ENCODE assay signal across 34 cellular contexts in genomic region chr17:34070712-34071111, GRCh38.
DNase-seq lines count a peak whose midpoint lies in the region; ATAC-seq and TF ChIP-seq lines count a peak whose summit lies in the region.
"Had no signal": no experiment of that assay in that cellular context is flagged by ENCODE, and none has a peak within 500 bp of the region (broad histone marks: within the 10 kb centered on the region; RNA-seq: fewer than 3 reads in every experiment).

No MANE protein-coding gene starts in this region.

- H3K27ac ChIP-seq in H9 (ENCODE audit: insufficient read length, low read depth, low read length) (no peak overlapping the region), esophagus muscularis mucosa (replicated peaks in 1 of 4) (no peak overlapping the region), vagina (no peak overlapping the region)
- H3K27ac ChIP-seq: 22Rv1; A549; BLaER1; BLaER1 treated with 17β-estradiol and CSF1 and Interleukin-3, amounts not matched to agents 10 nM and 100 nM; C4-2B had no signal

- H2BK15ac ChIP-seq in H9 (ENCODE audit: low read depth, low read length) = no peak overlapping the region; the same call in 1 of the 2 replicates

- H3K4me3 Mint-ChIP-seq in H9 (no peak overlapping the region), progenitor cell of endocrine pancreas (ENCODE audit: low read depth) (no peak overlapping the region)
- H3K4me3 Mint-ChIP-seq: B cell; CD14-positive monocyte; CD4-positive, alpha-beta memory T cell; CD4-positive, alpha-beta T cell; CD4-positive, CD25-positive, alpha-beta regulatory T cell; CD8-positive, alpha-beta memory T cell; CD8-positive, alpha-beta T cell had no signal

- no peak overlapping the region for H2BK20ac ChIP-seq in H9 (ENCODE audit: low read depth, low read length, poor library complexity, severe bottlenecking)

- H4K91ac ChIP-seq in H9 (ENCODE audit: insufficient read length, low read depth, low read length) = no peak overlapping the region

- no peak overlapping the region for H3T11ph ChIP-seq in H9 (ENCODE audit: low read length)

- no peaks in the 10 kb centered on the region for H3K36me3 ChIP-seq in esophagus muscularis mucosa
- no peaks in the 10 kb centered on the region for H3K36me3 ChIP-seq in vagina
- H3K36me3 ChIP-seq: BE2C; BLaER1; BLaER1 treated with 17β-estradiol and CSF1 and Interleukin-3, amounts not matched to agents 10 nM and 100 nM had no signal

- TF ChIP-seq CTCF in H9 (conservative IDR thresholded peaks at IDR 0.05) (no peak), esophagus muscularis mucosa (IDR thresholded peaks at IDR 0.05) (no peak), vagina (IDR thresholded peaks at IDR 0.05) (no peak), progenitor cell of endocrine pancreas (IDR thresholded peaks at IDR 0.05; ENCODE audit: unreplicated experiment) (no peak)

- H3K9me3 ChIP-seq in H9 (ENCODE audit: control insufficient read depth, low read depth, low read length) = no peaks in the 10 kb centered on the region
- peaks cover 0 to 3% (median 0%) of the 10 kb centered on the region in 4 donors for H3K9me3 ChIP-seq in esophagus muscularis mucosa
- H3K9me3 ChIP-seq in vagina = no peaks in the 10 kb centered on the region
- H3K9me3 ChIP-seq: BE2C, Caco-2 had no signal

- H3K14ac ChIP-seq in H9 (ENCODE audit: insufficient read depth, low read length) = 0 out of 2 replicates have a peak overlapping the region, but pooled peaks have one; percentile 22

- H3K4me3 ChIP-seq in esophagus muscularis mucosa = no peak overlapping the region
- no peak overlapping the region for H3K4me3 ChIP-seq in vagina
- H3K4me3 ChIP-seq: A549; BLaER1; BLaER1 treated with 17β-estradiol and CSF1 and Interleukin-3, amounts not matched to agents 10 nM and 100 nM had no signal

- no peak overlapping the region for H2BK120ac ChIP-seq in H9 (ENCODE audit: low read depth, low read length, poor library complexity, severe bottlenecking)

- H4K5ac ChIP-seq in H9 (ENCODE audit: insufficient read length, low read depth, low read length) = peak overlapping the region; percentile 14

- TF ChIP-seq EP300 in esophagus muscularis mucosa (IDR thresholded peaks at IDR 0.05) = no peak

- no peak overlapping the region for H3K23ac ChIP-seq in H9 (ENCODE audit: insufficient read length, low read depth, low read length)

- intact Hi-C loops in esophagus muscularis mucosa (cut with DNase I) = no loop called here
- intact Hi-C loops in vagina (cut with DNase I) = no loop called here

- H3K9me3 Mint-ChIP-seq in H9 (no peaks in the 10 kb centered on the region; a peak in 2 of 5 replicates), progenitor cell of endocrine pancreas (ENCODE audit: low read depth) (no peaks in the 10 kb centered on the region)
- H3K9me3 Mint-ChIP-seq: CD4-positive, alpha-beta T cell; CD8-positive, alpha-beta T cell had no signal

- WGBS in H9 (ENCODE audit: extremely low coverage, insufficient read length, low lambda C conversion rate) = no CpG with 5 or more reads among the region's 4 CpGs
- WGBS in esophagus muscularis mucosa = 59% methylated on average over 4 of the region's 4 CpGs

- H2AK5ac ChIP-seq in H9 (ENCODE audit: insufficient read length, low read length) = no peak overlapping the region

- no peak overlapping the region for H3K4ac ChIP-seq in H9 (ENCODE audit: low read depth, low read length)

- no peak for ATAC-seq in HG03108 (IDR thresholded peaks at IDR 0.05; ENCODE audit: unreplicated experiment)
- ATAC-seq: A549; CD8-positive, alpha-beta T cell had no signal

- H3K18ac ChIP-seq in H9 (ENCODE audit: insufficient read length, low read depth, low read length) = no peak overlapping the region

- H3K4me1 Mint-ChIP-seq in H9 (peaks cover 5% of the 10 kb centered on the region in 2 experiments; a peak in 3 of 4 replicates), progenitor cell of endocrine pancreas (ENCODE audit: low read depth) (no peaks in the 10 kb centered on the region)
- H3K4me1 Mint-ChIP-seq: B cell; CD14-positive monocyte; CD4-positive, alpha-beta memory T cell; CD4-positive, CD25-positive, alpha-beta regulatory T cell; CD8-positive, alpha-beta memory T cell had no signal

- no peak for DNase-seq in H9
- peak; percentile 55 for DNase-seq in esophagus muscularis mucosa (ENCODE audit: extremely low spot score)
- DNase-seq in islet precursor cell = peak; percentile 31
- peak; percentile 52 to 64 for DNase-seq in vagina (ENCODE audit: extremely low spot score in 2 of 2)
- DNase-seq in progenitor cell of endocrine pancreas (ENCODE audit: low spot score, unreplicated experiment) = no peak
- DNase-seq in NCI-H2029 treated with DMSO at 0.1 percent for 48 hours (lab: John Stamatoyannopoulos, UW) = no peak
- no peak for DNase-seq in C1 segment of cervical spinal cord (lab: John Stamatoyannopoulos, UW)
- DNase-seq: 8988T; ACHN; AML-193; BE2C; Caco-2; Calu3; CD4-positive, alpha-beta memory T cell; CD4-positive, alpha-beta T cell; CD4-positive, CD25-positive, alpha-beta regulatory T cell; CD8-positive, alpha-beta memory T cell; CD8-positive, alpha-beta T cell; COR-L47; DMS 273 treated with DMSO at 0.1 percent for 48 hours; DMS153; DMS53; DMS79; DMS79 treated with DMSO at 0.1 percent for 48 hours; DND-41; EL had no signal

- no peaks in the 10 kb centered on the region for H4K20me1 ChIP-seq in H9 (ENCODE audit: control insufficient read depth, insufficient read depth, insufficient read length)
- H4K20me1 ChIP-seq: BLaER1; BLaER1 treated with 17β-estradiol and CSF1 and Interleukin-3, amounts not matched to agents 10 nM and 100 nM had no signal

- no peaks in the 10 kb centered on the region for H3K36me3 Mint-ChIP-seq in H9 (ENCODE audit: insufficient read depth in 1 of 3, low read depth in 3 of 3)
- no peaks in the 10 kb centered on the region for H3K36me3 Mint-ChIP-seq in progenitor cell of endocrine pancreas (ENCODE audit: insufficient read depth)
- H3K36me3 Mint-ChIP-seq: CD14-positive monocyte; CD4-positive, alpha-beta memory T cell; CD4-positive, CD25-positive, alpha-beta regulatory T cell; CD8-positive, alpha-beta memory T cell; CD8-positive, alpha-beta T cell had no signal

- H2BK12ac ChIP-seq in H9 (ENCODE audit: insufficient read length, low read depth, low read length) = no peak overlapping the region

- no peak overlapping the region for H4K8ac ChIP-seq in H9 (replicated peaks; ENCODE audit: insufficient read length, low read depth, low read length)

- H3K23me2 ChIP-seq in H9 (ENCODE audit: insufficient read length, low read depth, low read length, poor library complexity, severe bottlenecking) = no peaks in the 10 kb centered on the region

- TF ChIP-seq POLR2A in esophagus muscularis mucosa (IDR thresholded peaks at IDR 0.05; ENCODE audit: low read depth) (no peak), vagina (IDR thresholded peaks at IDR 0.05) (no peak)

- no peak overlapping the region for H3K4me2 ChIP-seq in H9 (ENCODE audit: insufficient read depth, insufficient read length, low read length)
- H3K4me2 ChIP-seq: A549; BLaER1; BLaER1 treated with 17β-estradiol and CSF1 and Interleukin-3, amounts not matched to agents 10 nM and 100 nM had no signal

- H2BK5ac ChIP-seq in H9 (ENCODE audit: insufficient read length, low read length) = no peak overlapping the region

- H3K56ac ChIP-seq in H9 (ENCODE audit: insufficient read length, low read depth, low read length) = no peak overlapping the region

- no peak overlapping the region for H2AFZ ChIP-seq in H9 (ENCODE audit: low read length)

- H3K9ac ChIP-seq in H9 (ENCODE audit: extremely low read depth, insufficient read length, low read length) = no peak overlapping the region
- H3K9ac ChIP-seq: BLaER1; BLaER1 treated with 17β-estradiol and CSF1 and Interleukin-3, amounts not matched to agents 10 nM and 100 nM had no signal

- H3K27me3 Mint-ChIP-seq in H9 (ENCODE audit: low read depth) = peaks cover 4% of the 10 kb centered on the region; the same call in 1 of the 2 replicates
- no peaks in the 10 kb centered on the region for H3K27me3 Mint-ChIP-seq in progenitor cell of endocrine pancreas

- no peaks in the 10 kb centered on the region for H3K4me1 ChIP-seq in H9 (ENCODE audit: insufficient read depth, low read length)
- no peaks in the 10 kb centered on the region for H3K4me1 ChIP-seq in esophagus muscularis mucosa
- no peaks in the 10 kb centered on the region for H3K4me1 ChIP-seq in vagina
- H3K4me1 ChIP-seq: A549; BE2C; BLaER1; BLaER1 treated with 17β-estradiol and CSF1 and Interleukin-3, amounts not matched to agents 10 nM and 100 nM; Caco-2 had no signal

- no peaks in the 10 kb centered on the region for H3K79me1 ChIP-seq in H9 (ENCODE audit: insufficient read depth, low read depth, low read length, poor library complexity, severe bottlenecking)

- H3K27me3 ChIP-seq in H9 (ENCODE audit: insufficient read depth, low read length) = no peaks in the 10 kb centered on the region
- peaks cover 0 to 10% (median 0%) of the 10 kb centered on the region in 4 donors for H3K27me3 ChIP-seq in esophagus muscularis mucosa
- no peaks in the 10 kb centered on the region for H3K27me3 ChIP-seq in vagina
- H3K27me3 ChIP-seq: BLaER1; BLaER1 treated with 17β-estradiol and CSF1 and Interleukin-3, amounts not matched to agents 10 nM and 100 nM had no signal

- H3K79me2 ChIP-seq in H9 (ENCODE audit: insufficient read depth, low read length) = no peaks in the 10 kb centered on the region

- H3K27ac Mint-ChIP-seq in H9 (no peak overlapping the region), progenitor cell of endocrine pancreas (no peak overlapping the region)
- H3K27ac Mint-ChIP-seq: B cell; CD4-positive, alpha-beta memory T cell; CD4-positive, alpha-beta T cell; CD4-positive, CD25-positive, alpha-beta regulatory T cell; CD8-positive, alpha-beta memory T cell; CD8-positive, alpha-beta T cell had no signal

Comparison
In these comparisons a context has a peak if more than half of its experiments do, and no peak if none do; other contexts are left out.
1. DNase-seq: peak in esophagus muscularis mucosa (single experiment), islet precursor cell (single experiment) and vagina (2 of 2); none in H9 (single experiment), progenitor cell of endocrine pancreas (single experiment), NCI-H2029 treated with DMSO at 0.1 percent for 48 hours (single experiment) and C1 segment of cervical spinal cord (0 of 14).